In the genomic region with DNA sequence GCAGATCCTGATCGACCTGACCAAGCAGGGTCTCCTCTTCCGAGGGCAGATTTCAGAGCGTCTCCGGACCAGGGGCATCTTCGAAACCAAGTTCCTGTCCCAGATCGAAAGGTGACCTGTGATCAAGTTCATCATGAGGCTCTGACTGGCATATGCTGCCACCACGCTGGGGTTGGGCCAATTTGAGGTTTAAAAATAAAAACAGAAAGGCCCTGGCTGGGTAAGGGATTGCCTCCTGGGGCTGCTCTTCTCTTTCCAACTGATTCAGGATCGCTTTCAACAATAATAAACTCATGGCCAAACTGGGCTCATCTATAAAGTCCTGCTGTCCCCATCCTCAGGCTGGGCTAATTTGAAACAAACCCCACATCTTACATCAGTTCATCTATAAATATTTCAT, we compare ENCODE assay signal across 14 cellular contexts. TPM values are rescaled to one million over a fixed set of nuclear protein-coding genes. Genes with fewer than 3 reads are reported as not detected.
A peak's percentile ranks its signal among the peaks of the same experiment; 100 is the strongest.
DNase-seq lines count a peak whose midpoint lies in the region; ATAC-seq lines count a peak whose summit lies in the region.
"Had no signal": no experiment of that assay in that cellular context is flagged by ENCODE, and none has a peak within 500 bp of the region (broad histone marks: within the 10 kb centered on the region; RNA-seq: fewer than 3 reads in every experiment).

No MANE protein-coding gene starts in this region.

- no peaks in the 10 kb centered on the region for H3K9me3 Mint-ChIP-seq in activated naive CD4-positive, alpha-beta T cell treated with anti-CD3 and anti-CD28 coated beads, Interleukin-2, amount 10 ng/mL, durations not matched to agents 7 days and 5 days
- H3K9me3 Mint-ChIP-seq: CD8-positive, alpha-beta T cell; HFFc6 had no signal

- peaks cover 21% of the 10 kb centered on the region for H3K4me1 Mint-ChIP-seq in activated naive CD4-positive, alpha-beta T cell treated with anti-CD3 and anti-CD28 coated beads, Interleukin-2, amount 10 ng/mL, durations not matched to agents 7 days and 5 days

- no peak for DNase-seq in activated naive CD4-positive, alpha-beta T cell treated with anti-CD3 and anti-CD28 coated beads, Interleukin-2, amount 10 ng/mL, durations not matched to agents 7 days and 5 days
- DNase-seq in activated naive CD4-positive, alpha-beta T cell treated with Interleukin-2 at 50 U/mL for 16 hours: no peak
- DNase-seq in left ventricle myocardium superior (no peak), Right ventricle myocardium inferior (ENCODE audit: missing footprints) (no peak), mesenteric fat pad (ENCODE audit: low spot score) (peak; percentile 51)
- DNase-seq: Caco-2; CD4-positive, CD25-positive, alpha-beta regulatory T cell; CD8-positive, alpha-beta T cell; DMS153; DND-41; GM23248; HFFc6 had no signal

- no peak overlapping the region for H3K4me3 Mint-ChIP-seq in activated naive CD4-positive, alpha-beta T cell treated with anti-CD3 and anti-CD28 coated beads, Interleukin-2, amount 10 ng/mL, durations not matched to agents 7 days and 5 days
- H3K4me3 Mint-ChIP-seq: B cell; CD4-positive, CD25-positive, alpha-beta regulatory T cell; CD8-positive, alpha-beta T cell; HFFc6 had no signal

- peaks cover 3% of the 10 kb centered on the region for H3K27me3 Mint-ChIP-seq in activated naive CD4-positive, alpha-beta T cell treated with anti-CD3 and anti-CD28 coated beads, Interleukin-2, amount 10 ng/mL, durations not matched to agents 7 days and 5 days

- intact Hi-C loops in left ventricle myocardium superior (cut with micrococcal nuclease): no loop called here
- intact Hi-C loops in Right ventricle myocardium inferior (cut with DNase I): loop anchor here (1.0 kb wide), 1 partner anchor 21 kb away; no protein-coding TSS in a partner anchor

- ATAC-seq in left ventricle myocardium superior (peak; percentile 70), Right ventricle myocardium inferior (no peak), HG03442 (IDR thresholded peaks at IDR 0.05; ENCODE audit: unreplicated experiment) (no peak)
- ATAC-seq: CD8-positive, alpha-beta T cell had no signal

- CTCF ChIA-PET in activated naive CD4-positive, alpha-beta T cell treated with anti-CD3 and anti-CD28 coated beads, Interleukin-2, amount 10 ng/mL, durations not matched to agents 7 days and 5 days (lab: Charles Lee): no interaction called here

- peaks cover 15% of the 10 kb centered on the region for H3K36me3 Mint-ChIP-seq in activated naive CD4-positive, alpha-beta T cell treated with anti-CD3 and anti-CD28 coated beads, Interleukin-2, amount 10 ng/mL, durations not matched to agents 7 days and 5 days

- peak overlapping the region; percentile 30 for H3K27ac Mint-ChIP-seq in activated naive CD4-positive, alpha-beta T cell treated with anti-CD3 and anti-CD28 coated beads, Interleukin-2, amount 10 ng/mL, durations not matched to agents 7 days and 5 days
- H3K27ac Mint-ChIP-seq: B cell; CD4-positive, CD25-positive, alpha-beta regulatory T cell; CD8-positive, alpha-beta T cell; HFFc6 had no signal

RNA-seq across cellular contexts. Expression of gene HK1, which starts 17.1 kb away (rescaled TPM):
- total RNA-seq in left ventricle myocardium superior (210 TPM), Right ventricle myocardium inferior (186 TPM), mesenteric fat pad (109 TPM)

RNA-seq across cellular contexts. Expression of gene HKDC1, which starts 41.1 kb away (rescaled TPM):
- total RNA-seq in left ventricle myocardium superior (not detected), Right ventricle myocardium inferior (not detected), mesenteric fat pad (0.10 TPM)
- total RNA-seq: B cell had no signal
